In the genomic region with DNA sequence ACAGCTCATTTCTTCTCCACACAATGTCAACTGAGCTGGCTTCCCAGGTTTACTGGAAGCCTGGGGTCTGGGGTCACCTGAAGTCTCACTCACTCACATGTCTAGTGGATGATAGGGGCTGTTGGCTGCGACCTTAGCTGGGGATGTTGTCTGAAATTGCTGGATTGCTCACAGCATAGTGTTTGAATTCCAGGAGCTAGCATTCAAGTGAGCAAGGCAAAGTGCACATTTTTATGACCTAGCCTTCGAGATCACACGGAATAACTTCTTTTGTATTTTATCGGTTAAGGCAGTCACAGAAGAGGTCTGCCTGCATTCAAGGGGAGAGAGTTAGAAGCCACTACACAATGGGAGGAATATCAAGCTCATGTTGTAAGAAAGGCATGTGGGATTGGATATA, we compare ENCODE assay signal across 1 cellular context.
TF ChIP-seq lines count a peak whose summit lies in the region.

No MANE protein-coding gene starts in this region.

TF ChIP-seq in H1, 55 proteins besides CTCF, POLR2A, EP300 and RAD21 (continued from another document):
- TF ChIP-seq, protein P1, sequence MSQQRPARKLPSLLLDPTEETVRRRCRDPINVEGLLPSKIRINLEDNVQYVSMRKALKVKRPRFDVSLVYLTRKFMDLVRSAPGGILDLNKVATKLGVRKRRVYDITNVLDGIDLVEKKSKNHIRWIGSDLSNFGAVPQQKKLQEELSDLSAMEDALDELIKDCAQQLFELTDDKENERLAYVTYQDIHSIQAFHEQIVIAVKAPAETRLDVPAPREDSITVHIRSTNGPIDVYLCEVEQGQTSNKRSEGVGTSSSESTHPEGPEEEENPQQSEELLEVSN (IDR thresholded peaks at IDR 0.05) = no peak
- no peak for TF ChIP-seq CHD1 (IDR thresholded peaks at IDR 0.05; ENCODE audit: low read depth, low read length)
- no peak for TF ChIP-seq GABPA (IDR thresholded peaks at IDR 0.05; ENCODE audit: borderline replicate concordance, insufficient read depth, low read length)
- no peak for TF ChIP-seq JUN (IDR thresholded peaks at IDR 0.05; ENCODE audit: low read depth, low read length)
- TF ChIP-seq HDAC2 (IDR thresholded peaks at IDR 0.05; ENCODE audit: borderline replicate concordance in 1 of 2, low read depth in 2 of 2, low read length in 2 of 2) = no peak
- TF ChIP-seq KDM5A (IDR thresholded peaks at IDR 0.05; ENCODE audit: low read length) = no peak
- TF ChIP-seq CEBPB (IDR thresholded peaks at IDR 0.05; ENCODE audit: low read depth, low read length) = no peak
- no peak for TF ChIP-seq YY1 (IDR thresholded peaks at IDR 0.05; ENCODE audit: low read depth, low read length)
- TF ChIP-seq NANOG (IDR thresholded peaks at IDR 0.05; ENCODE audit: insufficient read depth, low read depth, low read length, poor library complexity, severe bottlenecking) = no peak
